Comparison of ENCODE assay signal across 37 cellular contexts in the genomic region with DNA sequence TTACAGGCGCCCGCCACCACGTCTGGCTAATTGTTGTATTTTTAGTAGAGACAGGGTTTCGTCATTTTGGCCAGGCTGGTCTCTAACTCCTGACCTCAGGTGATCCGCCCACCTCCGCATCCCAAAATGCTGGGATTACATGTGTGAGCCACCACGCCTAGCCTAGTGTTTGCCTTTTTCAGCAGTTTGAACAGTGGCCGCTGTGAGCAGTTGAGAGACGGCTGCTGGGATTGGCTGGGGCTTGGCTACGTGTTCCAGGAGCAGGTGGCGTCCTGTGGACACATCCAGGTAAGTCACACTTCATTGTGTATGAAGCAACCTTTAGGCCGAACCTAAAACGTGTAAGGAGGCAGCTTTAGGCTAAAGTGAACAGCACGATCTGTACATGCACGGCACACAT.
"Had no signal": no experiment of that assay in that cellular context is flagged by ENCODE, and none has a peak within 500 bp of the region (broad histone marks: within the 10 kb centered on the region; RNA-seq: fewer than 3 reads in every experiment).

No MANE protein-coding gene starts in this region.

- H3K4me1 Mint-ChIP-seq: activated CD4-positive, alpha-beta T cell treated with anti-CD3 and anti-CD28 coated beads for 36 hours; activated naive CD4-positive, alpha-beta T cell treated with anti-CD3 and anti-CD28 coated beads, Interleukin-2, amount 50 U/mL, for 24 hours; T-helper 17 cell had no signal

- ATAC-seq: activated CD4-positive, alpha-beta T cell treated with anti-CD3 and anti-CD28 coated beads for 36 hours; activated CD8-positive, alpha-beta memory T cell treated with anti-CD3 and anti-CD28 coated beads, Interleukin-2, amount 10 ng/mL, durations not matched to agents 7 days and 5 days; activated CD8-positive, alpha-beta T cell treated with anti-CD3 and anti-CD28 coated beads, Interleukin-2, amount 10 ng/mL, durations not matched to agents 7 days and 5 days; activated naive CD8-positive, alpha-beta T cell treated with anti-CD3 and anti-CD28 coated beads, Interleukin-2, amount 50 U/mL, for 24 hours; effector memory CD8-positive, alpha-beta T cell; foreskin keratinocyte; gastrocnemius medialis; heart left ventricle; T-helper 17 cell had no signal

- H3K27me3 Mint-ChIP-seq: activated CD4-positive, alpha-beta memory T cell treated with anti-CD3 and anti-CD28 coated beads for 36 hours; activated CD4-positive, alpha-beta T cell treated with anti-CD3 and anti-CD28 coated beads for 36 hours; activated naive CD4-positive, alpha-beta T cell treated with anti-CD3 and anti-CD28 coated beads, Interleukin-2, amount 50 U/mL, for 24 hours had no signal

- H3K4me1 ChIP-seq: adrenal gland, breast epithelium, foreskin keratinocyte, gastrocnemius medialis had no signal

- H3K36me3 Mint-ChIP-seq: activated CD4-positive, alpha-beta memory T cell treated with anti-CD3 and anti-CD28 coated beads for 36 hours; activated CD8-positive, alpha-beta memory T cell treated with anti-CD3 and anti-CD28 coated beads, Interleukin-2, amount 10 ng/mL, durations not matched to agents 7 days and 5 days; activated naive CD4-positive, alpha-beta T cell treated with anti-CD3 and anti-CD28 coated beads, Interleukin-2, amount 50 U/mL, for 24 hours; activated naive CD8-positive, alpha-beta T cell treated with anti-CD3 and anti-CD28 coated beads for 36 hours; brain had no signal

- H3K27ac ChIP-seq: adrenal gland, breast epithelium, cardiac muscle cell, esophagus muscularis mucosa, foreskin keratinocyte, gastrocnemius medialis, heart left ventricle had no signal

- H3K27me3 ChIP-seq: adrenal gland, breast epithelium, cardiac muscle cell, esophagus muscularis mucosa, foreskin keratinocyte, gastrocnemius medialis, heart left ventricle had no signal

- H3K36me3 ChIP-seq: adrenal gland, breast epithelium, cardiac muscle cell, esophagus muscularis mucosa, gastrocnemius medialis, heart left ventricle had no signal

- H3K4me3 ChIP-seq: adrenal gland, breast epithelium, cardiac muscle cell, esophagus muscularis mucosa, gastrocnemius medialis, heart left ventricle had no signal

- DNase-seq: activated CD4-positive, alpha-beta memory T cell treated with anti-CD3 and anti-CD28 coated beads for 36 hours; activated CD4-positive, alpha-beta T cell treated with anti-CD3 and anti-CD28 coated beads for 36 hours; activated CD4-positive, alpha-beta T cell treated with anti-CD3 and anti-CD28 coated beads, Interleukin-2, amount 10 ng/mL, durations not matched to agents 24 days and 14 days; activated CD4-positive, CD25-positive, alpha-beta regulatory T cell; activated CD4-positive, CD25-positive, alpha-beta regulatory T cell treated with anti-CD3 and anti-CD28 coated beads, Interleukin-2, amount 50 U/mL, for 72 hours; activated CD8-positive, alpha-beta memory T cell treated with anti-CD3 and anti-CD28 coated beads, Interleukin-2, amount 10 ng/mL, durations not matched to agents 7 days and 5 days; activated CD8-positive, alpha-beta memory T cell treated with anti-CD3 and anti-CD28 coated beads, Interleukin-2, amount 50 U/mL, for 4 hours; activated CD8-positive, alpha-beta T cell treated with anti-CD3 and anti-CD28 coated beads, Interleukin-2, amount 10 ng/mL, durations not matched to agents 7 days and 5 days; activated effector memory CD4-positive, alpha-beta T cell treated with anti-CD3 and anti-CD28 coated beads, Interleukin-2, amount 50 U/mL, for 16 hours; activated naive CD4-positive, alpha-beta T cell treated with anti-CD3 and anti-CD28 coated beads for 36 hours; activated naive CD8-positive, alpha-beta T cell treated with anti-CD3 and anti-CD28 coated beads for 36 hours; activated naive CD8-positive, alpha-beta T cell treated with anti-CD3 and anti-CD28 coated beads, Interleukin-2, amount 50 U/mL, for 24 hours; activated T-cell treated with anti-CD3 and anti-CD28 coated beads, Interleukin-2, amount 50 U/mL, for 1 hour; activated T-cell treated with anti-CD3 and anti-CD28 coated beads, Interleukin-2, amount 50 U/mL, for 48 hours; adrenal gland; amygdala; aorta; cortex of kidney; dermis blood vessel endothelial cell; effector CD4-positive, alpha-beta T cell; effector memory CD8-positive, alpha-beta T cell; erythroblast; foreskin keratinocyte; gastrocnemius medialis; glutamatergic neuron; heart left ventricle; T-helper 1 cell; T-helper 17 cell; T1000 had no signal

- H3K4me3 Mint-ChIP-seq: activated CD4-positive, alpha-beta memory T cell treated with anti-CD3 and anti-CD28 coated beads for 36 hours; activated CD4-positive, alpha-beta T cell treated with anti-CD3 and anti-CD28 coated beads for 36 hours; activated CD4-positive, alpha-beta T cell treated with anti-CD3 and anti-CD28 coated beads, Interleukin-2, amount 10 ng/mL, durations not matched to agents 24 days and 14 days; activated CD8-positive, alpha-beta memory T cell treated with anti-CD3 and anti-CD28 coated beads, Interleukin-2, amount 10 ng/mL, durations not matched to agents 7 days and 5 days; activated CD8-positive, alpha-beta T cell treated with anti-CD3 and anti-CD28 coated beads, Interleukin-2, amount 10 ng/mL, durations not matched to agents 7 days and 5 days; activated naive CD4-positive, alpha-beta T cell treated with anti-CD3 and anti-CD28 coated beads for 36 hours; activated naive CD4-positive, alpha-beta T cell treated with anti-CD3 and anti-CD28 coated beads, Interleukin-2, amount 50 U/mL, for 24 hours; activated naive CD8-positive, alpha-beta T cell treated with anti-CD3 and anti-CD28 coated beads for 36 hours; activated naive CD8-positive, alpha-beta T cell treated with anti-CD3 and anti-CD28 coated beads, Interleukin-2, amount 50 U/mL, for 24 hours; activated T-helper 1 cell treated with anti-CD3 and anti-CD28 coated beads, Interleukin-12 subunit alpha, Interleukin-12 subunit beta, Interleukin-2, Interleukin-4 antibody, amounts not matched to agents 30 ng/mL and 10 ng/mL and 1 ng/mL, durations not matched to agents 14 hours and 24 hours and 36 hours; brain; effector memory CD8-positive, alpha-beta T cell; T-helper 17 cell; T-helper 2 cell treated with Interferon-gamma antibody and Interleukin-4, amounts not matched to agents 5 μg/mL and 100 μg/mL, for 36 hours had no signal

- H3K9me3 Mint-ChIP-seq: activated CD4-positive, alpha-beta memory T cell treated with anti-CD3 and anti-CD28 coated beads for 36 hours; activated CD4-positive, alpha-beta T cell treated with anti-CD3 and anti-CD28 coated beads, Interleukin-2, amount 10 ng/mL, durations not matched to agents 24 days and 14 days; activated naive CD4-positive, alpha-beta T cell treated with anti-CD3 and anti-CD28 coated beads for 36 hours; activated naive CD4-positive, alpha-beta T cell treated with anti-CD3 and anti-CD28 coated beads, Interleukin-2, amount 50 U/mL, for 24 hours; activated naive CD8-positive, alpha-beta T cell treated with anti-CD3 and anti-CD28 coated beads for 36 hours; activated naive CD8-positive, alpha-beta T cell treated with anti-CD3 and anti-CD28 coated beads, Interleukin-2, amount 50 U/mL, for 24 hours; activated T-helper 1 cell treated with anti-CD3 and anti-CD28 coated beads, Interleukin-12 subunit alpha, Interleukin-12 subunit beta, Interleukin-2, Interleukin-4 antibody, amounts not matched to agents 30 ng/mL and 10 ng/mL and 1 ng/mL, durations not matched to agents 14 hours and 24 hours and 36 hours; activated T-helper 2 cell treated with anti-CD3 and anti-CD28 coated beads, Interferon-gamma antibody, Interleukin-2, Interleukin-4, amounts not matched to agents 10 μg/mL and 5 μg/mL and 100 μg/mL, durations not matched to agents 14 hours and 24 hours and 36 hours; effector memory CD8-positive, alpha-beta T cell; T-helper 2 cell treated with Interferon-gamma antibody and Interleukin-4, amounts not matched to agents 5 μg/mL and 100 μg/mL, for 36 hours had no signal

- H3K27ac Mint-ChIP-seq: activated CD4-positive, alpha-beta memory T cell treated with anti-CD3 and anti-CD28 coated beads for 36 hours; activated CD4-positive, alpha-beta T cell treated with anti-CD3 and anti-CD28 coated beads for 36 hours; activated CD8-positive, alpha-beta memory T cell treated with anti-CD3 and anti-CD28 coated beads, Interleukin-2, amount 10 ng/mL, durations not matched to agents 7 days and 5 days; activated CD8-positive, alpha-beta T cell treated with anti-CD3 and anti-CD28 coated beads, Interleukin-2, amount 10 ng/mL, durations not matched to agents 7 days and 5 days; activated naive CD4-positive, alpha-beta T cell treated with anti-CD3 and anti-CD28 coated beads for 36 hours; activated naive CD4-positive, alpha-beta T cell treated with anti-CD3 and anti-CD28 coated beads, Interleukin-2, amount 50 U/mL, for 24 hours; activated naive CD8-positive, alpha-beta T cell treated with anti-CD3 and anti-CD28 coated beads for 36 hours; activated naive CD8-positive, alpha-beta T cell treated with anti-CD3 and anti-CD28 coated beads, Interleukin-2, amount 50 U/mL, for 24 hours; activated T-helper 1 cell treated with anti-CD3 and anti-CD28 coated beads, Interleukin-12 subunit alpha, Interleukin-12 subunit beta, Interleukin-2, Interleukin-4 antibody, amounts not matched to agents 30 ng/mL and 10 ng/mL and 1 ng/mL, durations not matched to agents 14 hours and 24 hours and 36 hours; activated T-helper 2 cell treated with anti-CD3 and anti-CD28 coated beads, Interferon-gamma antibody, Interleukin-2, Interleukin-4, amounts not matched to agents 10 μg/mL and 5 μg/mL and 100 μg/mL, durations not matched to agents 14 hours and 24 hours and 36 hours; brain; effector memory CD8-positive, alpha-beta T cell; T-helper 17 cell; T-helper 2 cell treated with Interferon-gamma antibody and Interleukin-4, amounts not matched to agents 5 μg/mL and 100 μg/mL, for 36 hours had no signal

- H3K9me3 ChIP-seq: adrenal gland, breast epithelium, esophagus muscularis mucosa, gastrocnemius medialis, heart left ventricle had no signal
